ENCODE assay signal across 11 cellular contexts in genomic region chr4:152106781-152107321, GRCh38.
DNase-seq lines count a peak whose midpoint lies in the region; ATAC-seq, FAIRE-seq and TF ChIP-seq lines count a peak whose summit lies in the region.
"Had no signal": no experiment of that assay in that cellular context is flagged by ENCODE, and none has a peak within 500 bp of the region (broad histone marks: within the 10 kb centered on the region; RNA-seq: fewer than 3 reads in every experiment).

No MANE protein-coding gene starts in this region.

- H3K4me2 ChIP-seq in IMR-90 (ENCODE audit: low read depth, low read length) (no peak overlapping the region), K562 (ENCODE audit: insufficient read depth, low read length) (no peak overlapping the region)

- no peaks in the 10 kb centered on the region for H3K79me1 ChIP-seq in IMR-90 (ENCODE audit: low read depth in 1 of 2, low read length in 2 of 2)

- H4K8ac ChIP-seq in IMR-90 (ENCODE audit: low read depth in 2 of 2, low read length in 2 of 2): peak overlapping the region in 1 of 2 experiments; percentile 54; a peak in 1 of 4 replicates

- peak overlapping the region in 1 of 7 donors; percentile 81 for H3K4me3 Mint-ChIP-seq in CD8-positive, alpha-beta memory T cell
- peak overlapping the region in 6 of 10 donors; percentile 27 to 83 (median 54) for H3K4me3 Mint-ChIP-seq in naive thymus-derived CD4-positive, alpha-beta T cell
- H3K4me3 Mint-ChIP-seq: type B pancreatic cell had no signal

- H2BK15ac ChIP-seq in IMR-90 (ENCODE audit: low read depth, low read length): peak overlapping the region; percentile 41; the same call in 2 of the 3 replicates

- H3K9ac ChIP-seq in IMR-90 (ENCODE audit: low read depth, low read length): no peak overlapping the region
- no peak overlapping the region for H3K9ac ChIP-seq in K562 (ENCODE audit: insufficient read depth in 1 of 2, low read depth in 2 of 2, low read length in 2 of 2)

- H2BK120ac ChIP-seq in IMR-90 (ENCODE audit: low read depth, low read length): peak overlapping the region; percentile 80; the same call in 1 of the 2 replicates

- H3K23ac ChIP-seq in IMR-90 (ENCODE audit: low read depth, low read length): no peak overlapping the region

- intact Hi-C loops in IMR-90 (cut with micrococcal nuclease) (loop anchor here (10.0 kb wide), 2 partner anchors 248 to 278 kb away; no protein-coding TSS in a partner anchor), K562 (cut with micrococcal nuclease) (no loop called here)
- intact Hi-C loops in naive thymus-derived CD4-positive, alpha-beta T cell (cut with micrococcal nuclease): loop anchor here (1.0 to 10.0 kb wide), 3 partner anchors 7 to 1092 kb away; partner anchors contain the start of gene LRBA (in 1 of the 2)

- no peak overlapping the region; the same call in 1 of the 2 replicates for H3K14ac ChIP-seq in IMR-90 (replicated peaks; ENCODE audit: low read depth, low read length)

- ATAC-seq in IMR-90 (ENCODE audit: low read depth) (no peak), K562 (peak; percentile 34; the same call in 1 of the 3 replicates), HG03135 (IDR thresholded peaks at IDR 0.05; ENCODE audit: unreplicated experiment) (no peak), GM21529 (IDR thresholded peaks at IDR 0.05; ENCODE audit: unreplicated experiment) (no peak)
- ATAC-seq in naive thymus-derived CD4-positive, alpha-beta T cell: no peak

- H2AK5ac ChIP-seq in IMR-90 (ENCODE audit: low read depth, low read length): peak overlapping the region; percentile 91

- H2AFZ ChIP-seq in IMR-90 (replicated peaks; ENCODE audit: low read length, poor library complexity) (peak overlapping the region; percentile 33), K562 (ENCODE audit: low read depth, low read length) (no peak overlapping the region; the same call in 1 of the 2 replicates)

- WGBS in IMR-90 (ENCODE audit: extremely low coverage in 2 of 2, insufficient read length in 1 of 2), 2 experiments: 60% methylated on average over 1 of the region's 6 CpGs; no CpG with 5 or more reads in 1 of the 2 experiments
- WGBS in K562 (ENCODE audit: insufficient coverage, low coverage, missing lambda C conversion rate): 14% methylated on average over 4 of the region's 6 CpGs

- H3K18ac ChIP-seq in IMR-90 (ENCODE audit: low read depth, low read length): no peak overlapping the region

- TF ChIP-seq EP300 in K562 (IDR thresholded peaks at IDR 0.05; ENCODE audit: low read length): no peak

- CTCF ChIA-PET in CD8-positive, alpha-beta memory T cell (lab: Charles Lee): no interaction called here
- CTCF ChIA-PET in IMR-90 (lab: Yijun Ruan, JAX): no interaction called here
- CTCF ChIA-PET in K562 (lab: Yijun Ruan, JAX; ENCODE audit: low intra/inter-chr PET ratio): no interaction called here
- CTCF ChIA-PET in naive thymus-derived CD4-positive, alpha-beta T cell (lab: Charles Lee): interaction anchor here (2.2 kb wide), 1 partner anchor 242 kb away, joined by 7 read pairs; no protein-coding TSS in a partner anchor

- no peaks in the 10 kb centered on the region for H3K27me3 ChIP-seq in CD8-positive, alpha-beta memory T cell (ENCODE audit: insufficient read depth, low read length, poor library complexity, severe bottlenecking)
- H3K27me3 ChIP-seq in IMR-90 (ENCODE audit: control insufficient read depth, insufficient read depth, low read length) (no peaks in the 10 kb centered on the region), K562 (ENCODE audit: control insufficient read depth in 2 of 2, insufficient read depth in 2 of 2, low read length in 2 of 2) (peaks cover 2 to 17% of the 10 kb centered on the region in 2 experiments; a peak in 4 of 5 replicates)
- H3K27me3 ChIP-seq in naive thymus-derived CD4-positive, alpha-beta T cell (ENCODE audit: control insufficient read depth in 2 of 2, insufficient read depth in 2 of 2, low read length in 2 of 2): no peaks in the 10 kb centered on the region

- FAIRE-seq in K562 (lab: Jason Lieb, UNC): no peak

- TF ChIP-seq RAD21 in IMR-90 (IDR thresholded peaks at IDR 0.05; ENCODE audit: low read length): no peak
- no peak for TF ChIP-seq RAD21 in K562 (CRISPR knock-in tag; conservative IDR thresholded peaks at IDR 0.05 in 1 of 2, IDR thresholded peaks at IDR 0.05 in 1 of 2)

- in situ Hi-C loops in IMR-90 (cut with MboI; ENCODE audit: low sequenced_read_pairs): no loop called here
- in situ Hi-C loops in K562 (cut with MboI): no loop called here

- H3K36me3 ChIP-seq in CD8-positive, alpha-beta memory T cell (ENCODE audit: insufficient read depth, low read length): no peaks in the 10 kb centered on the region
- no peaks in the 10 kb centered on the region for H3K36me3 ChIP-seq in IMR-90 (ENCODE audit: control insufficient read depth, insufficient read depth, low read length)
- H3K36me3 ChIP-seq in K562 (ENCODE audit: control insufficient read depth, insufficient read depth, low read length): no peaks in the 10 kb centered on the region
- no peaks in the 10 kb centered on the region for H3K36me3 ChIP-seq in naive thymus-derived CD4-positive, alpha-beta T cell (ENCODE audit: control insufficient read depth in 2 of 3, insufficient read depth in 3 of 3, low read length in 3 of 3)

- no peaks in the 10 kb centered on the region for H3K9me3 Mint-ChIP-seq in CD8-positive, alpha-beta memory T cell
- H3K9me3 Mint-ChIP-seq in naive thymus-derived CD4-positive, alpha-beta T cell: peaks cover 0 to 8% (median 0%) of the 10 kb centered on the region in 11 donors
- H3K9me3 Mint-ChIP-seq: type B pancreatic cell had no signal

- H3K4me3 ChIP-seq in CD8-positive, alpha-beta memory T cell (ENCODE audit: low read length): no peak overlapping the region
- no peak overlapping the region for H3K4me3 ChIP-seq in IMR-90 (ENCODE audit: insufficient read depth, low read depth, low read length)
- no peak overlapping the region for H3K4me3 ChIP-seq in K562
- no peak overlapping the region for H3K4me3 ChIP-seq in naive thymus-derived CD4-positive, alpha-beta T cell (ENCODE audit: low read length)

- peak overlapping the region; percentile 8 to 94 (median 50) for H3K27ac Mint-ChIP-seq in CD8-positive, alpha-beta memory T cell
- H3K27ac Mint-ChIP-seq in naive thymus-derived CD4-positive, alpha-beta T cell: peak overlapping the region in 8 of 9 donors; percentile 27 to 99 (median 96)

- H3K9me1 ChIP-seq in IMR-90 (ENCODE audit: insufficient read depth, low read length) (peaks cover 5% of the 10 kb centered on the region; the same call in 1 of the 2 replicates), K562 (ENCODE audit: control insufficient read depth, insufficient read depth, low read length) (no peaks in the 10 kb centered on the region)

- peaks cover 90% of the 10 kb centered on the region for H3K4me1 ChIP-seq in CD8-positive, alpha-beta memory T cell (ENCODE audit: insufficient read depth, low read length)
- H3K4me1 ChIP-seq in IMR-90 (ENCODE audit: control insufficient read depth, insufficient read depth, low read length): peaks cover 7% of the 10 kb centered on the region
- H3K4me1 ChIP-seq in K562 (replicated peaks in 1 of 2; ENCODE audit: control insufficient read depth in 2 of 2, insufficient read depth in 2 of 2, low read length in 2 of 2): peaks cover 0 to 16% of the 10 kb centered on the region in 2 experiments; a peak in 2 of 5 replicates
- peaks cover 49 to 89% of the 10 kb centered on the region in 2 donors for H3K4me1 ChIP-seq in naive thymus-derived CD4-positive, alpha-beta T cell (ENCODE audit: control insufficient read depth in 2 of 2, insufficient read depth in 2 of 2, low read length in 2 of 2)

- no peak overlapping the region for H4K5ac ChIP-seq in IMR-90 (ENCODE audit: low read depth, low read length)

- H3K27me3 Mint-ChIP-seq in CD8-positive, alpha-beta memory T cell: no peaks in the 10 kb centered on the region
- no peaks in the 10 kb centered on the region for H3K27me3 Mint-ChIP-seq in naive thymus-derived CD4-positive, alpha-beta T cell

- peaks cover 2 to 26% (median 9%) of the 10 kb centered on the region in 3 donors for H3K36me3 Mint-ChIP-seq in CD8-positive, alpha-beta memory T cell
- peaks cover 0 to 31% (median 12%) of the 10 kb centered on the region in 5 donors for H3K36me3 Mint-ChIP-seq in naive thymus-derived CD4-positive, alpha-beta T cell
- H3K36me3 Mint-ChIP-seq: type B pancreatic cell had no signal

- TF ChIP-seq CTCF in IMR-90 (conservative IDR thresholded peaks at IDR 0.05; ENCODE audit: low read depth, low read length): no peak
- no peak for TF ChIP-seq CTCF in K562 (IDR thresholded peaks at IDR 0.05 in 2 of 3, conservative IDR thresholded peaks at IDR 0.05 in 1 of 3; ENCODE audit: insufficient read depth in 2 of 3, low read depth in 1 of 3, low read length in 3 of 3)

- H3K4me1 Mint-ChIP-seq in CD8-positive, alpha-beta memory T cell: peaks cover 81 to 91% (median 88%) of the 10 kb centered on the region in 3 donors
- peaks cover 60 to 96% (median 90%) of the 10 kb centered on the region in 7 donors for H3K4me1 Mint-ChIP-seq in naive thymus-derived CD4-positive, alpha-beta T cell

- POLR2A ChIA-PET in CD8-positive, alpha-beta memory T cell (lab: Charles Lee): no interaction called here
- POLR2A ChIA-PET in IMR-90 (lab: Charles Lee; ENCODE audit: unreplicated experiment): no interaction called here
- POLR2A ChIA-PET in K562 (lab: Yijun Ruan, JAX): no interaction called here
- POLR2A ChIA-PET in naive thymus-derived CD4-positive, alpha-beta T cell (lab: Charles Lee): interaction anchor here (0.6 to 2.0 kb wide), 3 partner anchors 8 to 15 kb away, joined by 3 to 4 read pairs (median 4); no protein-coding TSS in a partner anchor

- H3K27ac ChIP-seq in CD8-positive, alpha-beta memory T cell (ENCODE audit: low read depth, low read length): no peak overlapping the region
- H3K27ac ChIP-seq in IMR-90 (ENCODE audit: insufficient read depth, low read length) (no peak overlapping the region; the same call in 1 of the 2 replicates), K562 (ENCODE audit: extremely low read depth, low read depth, low read length) (no peak overlapping the region)
- H3K27ac ChIP-seq in naive thymus-derived CD4-positive, alpha-beta T cell (ENCODE audit: low read depth, low read length): peak overlapping the region; percentile 89

- 0 out of 2 replicates have a peak overlapping the region, but pooled peaks have one; percentile 73 for H2BK20ac ChIP-seq in IMR-90 (ENCODE audit: low read depth, low read length)

- dilution Hi-C loops in IMR-90 (cut with HindIII; ENCODE audit: low sequenced_read_pairs, unreplicated experiment): no loop called here

- H3K79me2 ChIP-seq in K562 (ENCODE audit: control insufficient read depth, insufficient read depth, low read length): no peaks in the 10 kb centered on the region

- no peak for DNase-seq in CD8-positive, alpha-beta memory T cell
- DNase-seq in IMR-90 (no peak), K562 (ENCODE audit: extremely low read depth in 1 of 4, low spot score in 3 of 4) (no peak), DMS79 (lab: John Stamatoyannopoulos, UW) (no peak), kidney glomerular epithelial cell (lab: John Stamatoyannopoulos, UW) (no peak)
- DNase-seq in naive thymus-derived CD4-positive, alpha-beta T cell: no peak
- DNase-seq: KG1, NCI-H526 had no signal

- no peak overlapping the region for H3K56ac ChIP-seq in IMR-90 (ENCODE audit: extremely low read depth, insufficient read depth, low read length)

- H3K9me3 ChIP-seq in CD8-positive, alpha-beta memory T cell (ENCODE audit: low read length): no peaks in the 10 kb centered on the region
- no peaks in the 10 kb centered on the region for H3K9me3 ChIP-seq in IMR-90 (ENCODE audit: control insufficient read depth, insufficient read depth, low read length)
- no peaks in the 10 kb centered on the region for H3K9me3 ChIP-seq in K562 (replicated peaks; ENCODE audit: control insufficient read depth, insufficient read depth, low read depth, low read length)
- H3K9me3 ChIP-seq in naive thymus-derived CD4-positive, alpha-beta T cell (ENCODE audit: control insufficient read depth in 2 of 3, low read length in 3 of 3): no peaks in the 10 kb centered on the region

- no TSS peak for BruUV-seq in IMR-90 (replicated peaks; lab: Mats Ljungman, UMichigan)
- no TSS peak for BruUV-seq in K562 (replicated peaks; lab: Mats Ljungman, UMichigan)

- H4K91ac ChIP-seq in IMR-90 (ENCODE audit: insufficient read depth, low read depth, low read length): peak overlapping the region; percentile 65; the same call in 1 of the 2 replicates

- H2AK9ac ChIP-seq in IMR-90 (replicated peaks; ENCODE audit: low read depth, low read length, poor library complexity): no peak overlapping the region

- H4K20me1 ChIP-seq in IMR-90 (ENCODE audit: insufficient read depth, low read length) (no peaks in the 10 kb centered on the region), K562 (replicated peaks; ENCODE audit: control insufficient read depth, insufficient read depth, low read length) (no peaks in the 10 kb centered on the region)

- TF ChIP-seq POLR2A in IMR-90 (IDR thresholded peaks at IDR 0.05; ENCODE audit: low read depth, low read length) (no peak), K562 (conservative IDR thresholded peaks at IDR 0.05) (no peak)

- H3K4ac ChIP-seq in IMR-90 (ENCODE audit: low read depth, low read length): peak overlapping the region; percentile 82

- H2BK5ac ChIP-seq in IMR-90 (ENCODE audit: low read depth, low read length, poor library complexity, severe bottlenecking): no peak overlapping the region
